Comparison of ENCODE assay signal across 25 cellular contexts in the genomic region with DNA sequence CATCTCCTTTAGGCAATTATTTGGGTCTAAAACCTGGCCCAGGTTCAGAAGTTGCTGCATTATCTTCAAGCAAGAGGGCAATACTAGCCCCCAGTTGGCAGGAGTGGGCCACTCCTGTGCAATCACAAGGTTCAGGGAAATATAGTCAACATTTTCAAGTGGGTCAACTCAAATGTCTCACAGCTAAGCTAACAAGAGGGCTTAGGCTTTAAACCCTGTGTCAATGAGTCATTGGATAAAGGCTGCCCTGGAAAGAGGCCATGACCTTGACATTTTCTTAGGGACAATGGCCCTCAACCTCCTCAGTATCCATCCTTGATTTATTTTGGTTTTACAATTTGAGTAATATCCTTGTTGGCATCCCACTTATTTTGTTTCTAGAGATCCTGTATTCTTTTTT.
"Had no signal": no experiment of that assay in that cellular context is flagged by ENCODE, and none has a peak within 500 bp of the region (broad histone marks: within the 10 kb centered on the region; RNA-seq: fewer than 3 reads in every experiment).

No MANE protein-coding gene starts in this region.

- H3K36me3 ChIP-seq: neutrophil, right lobe of liver, thoracic aorta, transverse colon, vagina had no signal

- H3K4me3 ChIP-seq: dorsolateral prefrontal cortex, lung, right lobe of liver, thoracic aorta, transverse colon, vagina had no signal

- H3K9ac ChIP-seq: parathyroid adenoma had no signal

- H3K27ac ChIP-seq: dorsolateral prefrontal cortex, neutrophil, parathyroid adenoma, right lobe of liver, thoracic aorta, transverse colon, vagina had no signal

- H3K36me3 Mint-ChIP-seq: immature natural killer cell; memory B cell; natural killer cell treated with Interleukin-12 subunit alpha and Interleukin-12 subunit beta and Interleukin-15 and Interleukin-18, amount 100 ng/mL, for 72 hours; stimulated activated naive B cell treated with anti-CD40 and anti-IgM and Interleukin-4, amounts not matched to agents 10 μg/mL and 1 μg/mL and 100 μg/mL, for 72 hours had no signal

- H3K27ac Mint-ChIP-seq: immature natural killer cell; memory B cell; natural killer cell treated with Interleukin-12 subunit alpha and Interleukin-12 subunit beta and Interleukin-15 and Interleukin-18, amount 100 ng/mL, for 72 hours; progenitor cell of endocrine pancreas; stimulated activated naive B cell treated with anti-CD40 and anti-IgM and Interleukin-4, amounts not matched to agents 10 μg/mL and 1 μg/mL and 100 μg/mL, for 72 hours; stimulated activated naive CD8-positive, alpha-beta T cell treated with anti-CD3 and anti-CD28 coated beads, Interleukin-15, Interleukin-2, amounts not matched to agents 100 ng/mL and 50 ng/mL, for 24 hours had no signal

- ATAC-seq: left colon; left ventricle myocardium superior; natural killer cell treated with Interleukin-12 subunit alpha and Interleukin-12 subunit beta and Interleukin-15 and Interleukin-18, amount 100 ng/mL, for 72 hours; stimulated activated naive B cell treated with anti-CD40 and anti-IgM and Interleukin-4, amounts not matched to agents 10 μg/mL and 1 μg/mL and 100 μg/mL, for 72 hours had no signal

- H3K4me1 ChIP-seq: parathyroid adenoma, vagina had no signal

- DNase-seq: dorsolateral prefrontal cortex; effector CD4-positive, alpha-beta T cell; hypothalamus; immature natural killer cell; islet precursor cell; kidney glomerular epithelial cell; left colon; left ventricle myocardium superior; right lobe of liver; small intestine; stimulated activated CD4-positive, alpha-beta T cell treated with anti-CD3 and anti-CD28 coated beads, Interleukin-15, amount 100 ng/mL, for 24 hours; stimulated activated CD4-positive, alpha-beta T cell treated with anti-CD3 and anti-CD28 coated beads, Interleukin-2, amount 100 ng/mL, for 48 hours; stimulated activated naive B cell treated with anti-CD40 and anti-IgM and Interleukin-4, amounts not matched to agents 10 μg/mL and 1 μg/mL and 100 μg/mL, for 72 hours; transverse colon had no signal

- FAIRE-seq: frontal cortex, small intestine had no signal

- H3K4me3 Mint-ChIP-seq: immature natural killer cell; memory B cell; natural killer cell treated with Interleukin-12 subunit alpha and Interleukin-12 subunit beta and Interleukin-15 and Interleukin-18, amount 100 ng/mL, for 72 hours; neural crest cell; stimulated activated naive B cell treated with anti-CD40 and anti-IgM and Interleukin-4, amounts not matched to agents 10 μg/mL and 1 μg/mL and 100 μg/mL, for 72 hours; stimulated activated naive CD8-positive, alpha-beta T cell treated with anti-CD3 and anti-CD28 coated beads, Interleukin-15, Interleukin-2, amounts not matched to agents 100 ng/mL and 50 ng/mL, for 24 hours had no signal

- H3K27me3 ChIP-seq: dorsolateral prefrontal cortex, neutrophil, right lobe of liver, transverse colon, vagina had no signal

- H3K27me3 Mint-ChIP-seq: progenitor cell of endocrine pancreas had no signal

- H3K4me1 Mint-ChIP-seq: immature natural killer cell; memory B cell; neural crest cell; stimulated activated naive B cell treated with anti-CD40 and anti-IgM and Interleukin-4, amounts not matched to agents 10 μg/mL and 1 μg/mL and 100 μg/mL, for 72 hours had no signal

- H3K9me3 ChIP-seq: neutrophil, right lobe of liver, thoracic aorta, transverse colon, vagina had no signal

- H3K79me2 ChIP-seq: parathyroid adenoma had no signal

- H3K9me3 Mint-ChIP-seq: memory B cell; natural killer cell treated with Interleukin-12 subunit alpha and Interleukin-12 subunit beta and Interleukin-15 and Interleukin-18, amount 100 ng/mL, for 72 hours; stimulated activated naive B cell treated with anti-CD40 and anti-IgM and Interleukin-4, amounts not matched to agents 10 μg/mL and 1 μg/mL and 100 μg/mL, for 72 hours; stimulated activated naive CD8-positive, alpha-beta T cell treated with anti-CD3 and anti-CD28 coated beads, Interleukin-15, Interleukin-2, amounts not matched to agents 100 ng/mL and 50 ng/mL, for 24 hours had no signal

- H2AFZ ChIP-seq: parathyroid adenoma had no signal
